In genomic region chr5:58714046-58714445, GRCh38 we compare ENCODE assay signal across 36 cellular contexts.
DNase-seq lines count a peak whose midpoint lies in the region; ATAC-seq, FAIRE-seq and TF ChIP-seq lines count a peak whose summit lies in the region.
"Had no signal": no experiment of that assay in that cellular context is flagged by ENCODE, and none has a peak within 500 bp of the region (broad histone marks: within the 10 kb centered on the region; RNA-seq: fewer than 3 reads in every experiment).

No MANE protein-coding gene starts in this region.

- CTCF ChIA-PET in HepG2 (lab: Yijun Ruan, JAX; ENCODE audit: low intra/inter-chr PET ratio, low total read pairs) (no interaction called here), HEK293 (lab: Yijun Ruan, JAX) (no interaction called here), WTC11 (lab: Charles Lee) (no interaction called here), H1 (lab: Charles Lee; ENCODE audit: partially characterized antibody) (interaction anchor here (1.2 kb wide), 1 partner anchor 22 kb away, joined by 3 read pairs; no protein-coding TSS in a partner anchor)

- H2AK5ac ChIP-seq in H1 (ENCODE audit: low read depth, low read length), result no peak overlapping the region

- H3K36me3 Mint-ChIP-seq in WTC11, result peaks cover 11% of the 10 kb centered on the region
- H3K36me3 Mint-ChIP-seq: CD14-positive monocyte; CD4-positive, alpha-beta memory T cell; CD4-positive, CD25-positive, alpha-beta regulatory T cell; CD8-positive, alpha-beta memory T cell; CD8-positive, alpha-beta T cell had no signal

- TF ChIP-seq POLR2A in HepG2 (IDR thresholded peaks at IDR 0.05; ENCODE audit: insufficient read depth in 1 of 2, low read depth in 2 of 2, low read length in 2 of 2) (no peak), right lobe of liver (IDR thresholded peaks at IDR 0.05) (no peak), H1 (IDR thresholded peaks at IDR 0.05; ENCODE audit: control extremely low read depth in 1 of 2, low read depth in 2 of 2, low read length in 2 of 2) (no peak)

- peak overlapping the region; percentile 67 for H3K56ac ChIP-seq in H1 (replicated peaks; ENCODE audit: insufficient read length, low read depth, low read length)

- H2BK20ac ChIP-seq in H1 (ENCODE audit: low read length), result no peak overlapping the region

- ATAC-seq in HepG2 (no peak), right lobe of liver (no peak), WTC11 (no peak), Right ventricle myocardium inferior (no peak), omental fat pad (ENCODE audit: low FRiP score) (no peak)
- ATAC-seq: A549; CD8-positive, alpha-beta T cell had no signal

- H3K27ac ChIP-seq in HepG2 (ENCODE audit: extremely low read length, insufficient read depth, low read length) (no peak overlapping the region), right lobe of liver (no peak overlapping the region), HEK293 (ENCODE audit: extremely low read depth, low read depth, low read length) (no peak overlapping the region), H1 (ENCODE audit: low read depth, low read length) (no peak overlapping the region)
- H3K27ac ChIP-seq: 22Rv1; A549; BLaER1; BLaER1 treated with 17β-estradiol and CSF1 and Interleukin-3, amounts not matched to agents 10 nM and 100 nM; C4-2B had no signal

- H3K14ac ChIP-seq in H1 (ENCODE audit: insufficient read length), result no peak overlapping the region

- no peak overlapping the region for H3K18ac ChIP-seq in H1 (ENCODE audit: extremely low read depth, low read length)

- in situ Hi-C loops in HepG2 (cut with HindIII; ENCODE audit: extremely low pct_ligation_motif_present, low pct_unique_long_range_greater_than_20kb), result no loop called here

- H2AFZ ChIP-seq in HepG2 (ENCODE audit: low read length), result no peak overlapping the region
- H2AFZ ChIP-seq in H1 (ENCODE audit: low read length), result no peak overlapping the region

- FAIRE-seq in HepG2 (lab: Jason Lieb, UNC), result no peak
- FAIRE-seq in H1 (lab: Jason Lieb, UNC), result no peak
- FAIRE-seq: D721Med had no signal

- H3K23me2 ChIP-seq in H1 (ENCODE audit: low read depth, low read length), result no peaks in the 10 kb centered on the region

- DNase-seq in HepG2 (ENCODE audit: low spot score) (no peak), right lobe of liver (no peak), WTC11 (ENCODE audit: low spot score) (no peak), H1 (ENCODE audit: low read depth in 1 of 2, low spot score in 2 of 2) (no peak), Right ventricle myocardium inferior (ENCODE audit: missing footprints) (no peak), ureter (ENCODE audit: low spot score) (no peak), omental fat pad (ENCODE audit: low spot score) (no peak)
- DNase-seq: 8988T; ACHN; AML-193; BE2C; C1 segment of cervical spinal cord; Caco-2; Calu3; CD4-positive, alpha-beta memory T cell; CD4-positive, alpha-beta T cell; CD4-positive, CD25-positive, alpha-beta regulatory T cell; CD8-positive, alpha-beta memory T cell; CD8-positive, alpha-beta T cell; COR-L47; DMS 273 treated with DMSO at 0.1 percent for 48 hours; DMS153; DMS53; DMS79; DMS79 treated with DMSO at 0.1 percent for 48 hours; DND-41; EL had no signal

- no peak overlapping the region for H2BK15ac ChIP-seq in H1 (ENCODE audit: low read length)

- WGBS in HepG2 (ENCODE audit: low lambda C conversion rate), result 41% methylated on average over 1 of the region's 1 CpG
- WGBS in right lobe of liver (ENCODE audit: insufficient coverage, low coverage, low lambda C conversion rate, missing lambda C conversion rate), result 100% methylated on average over 1 of the region's 1 CpG
- WGBS in H1 (ENCODE audit: extremely low coverage in 1 of 2, insufficient coverage in 1 of 2, insufficient read length in 1 of 2, insufficient replicate concordance in 2 of 2, low coverage in 1 of 2, low lambda C conversion rate in 2 of 2, missing lambda C conversion rate in 1 of 2), 2 experiments, result 78% methylated on average over 1 of the region's 1 CpG; no CpG with 5 or more reads in 1 of the 2 experiments

- no peak for TF ChIP-seq CTCF in HepG2 (CRISPR knock-in tag; IDR thresholded peaks at IDR 0.05)
- TF ChIP-seq CTCF in right lobe of liver (IDR thresholded peaks at IDR 0.05), result no peak
- TF ChIP-seq CTCF in HEK293 (tag by site-specific recombination; IDR thresholded peaks at IDR 0.05), result no peak
- TF ChIP-seq CTCF in WTC11 (IDR thresholded peaks at IDR 0.05), result no peak
- TF ChIP-seq CTCF in H1 (IDR thresholded peaks at IDR 0.05; ENCODE audit: control extremely low read depth in 1 of 3, insufficient read depth in 1 of 3, low read depth in 1 of 3, low read length in 3 of 3), result no peak
- TF ChIP-seq CTCF in omental fat pad (IDR thresholded peaks at IDR 0.05), result no peak

- intact Hi-C loops in HepG2 (cut with micrococcal nuclease; ENCODE audit: unreplicated experiment) (no loop called here), right lobe of liver (cut with DNase I) (no loop called here), Right ventricle myocardium inferior (cut with DNase I) (no loop called here)

- H3K9me3 ChIP-seq in HepG2 (ENCODE audit: low read length), result no peaks in the 10 kb centered on the region
- H3K9me3 ChIP-seq in right lobe of liver, result peaks cover 0 to 6% (median 0%) of the 10 kb centered on the region in 4 donors
- H3K9me3 ChIP-seq in HEK293 (ENCODE audit: control insufficient read depth, insufficient read depth, low read depth, low read length), result no peaks in the 10 kb centered on the region
- H3K9me3 ChIP-seq in H1 (ENCODE audit: insufficient read depth in 2 of 2, low read depth in 1 of 2, low read length in 1 of 2), result peaks cover 0 to 9% of the 10 kb centered on the region in 2 experiments; a peak in 1 of 4 replicates
- H3K9me3 ChIP-seq: BLaER1, Caco-2 had no signal

- H2BK12ac ChIP-seq in H1 (ENCODE audit: low read depth, low read length), result no peak overlapping the region

- H2BK5ac ChIP-seq in H1 (ENCODE audit: low read depth, low read length), result no peak overlapping the region

- no peak overlapping the region for H2BK120ac ChIP-seq in H1 (replicated peaks; ENCODE audit: low read depth, low read length)

- H3K4me1 ChIP-seq in HepG2 (ENCODE audit: insufficient read depth, low read length), result no peaks in the 10 kb centered on the region
- H3K4me1 ChIP-seq in right lobe of liver, result peaks cover 0 to 8% (median 0%) of the 10 kb centered on the region in 4 donors
- H3K4me1 ChIP-seq in HEK293 (ENCODE audit: control insufficient read depth, insufficient read depth, low read length), result no peaks in the 10 kb centered on the region
- peaks cover 0 to 9% (median 4%) of the 10 kb centered on the region in 4 experiments; a peak in 4 of 7 replicates for H3K4me1 ChIP-seq in H1 (replicated peaks in 1 of 4; ENCODE audit: control insufficient read depth in 3 of 4, insufficient read depth in 4 of 4, low read length in 3 of 4)
- H3K4me1 ChIP-seq: A549; BLaER1; BLaER1 treated with 17β-estradiol and CSF1 and Interleukin-3, amounts not matched to agents 10 nM and 100 nM; Caco-2 had no signal

- no peak overlapping the region for H4K91ac ChIP-seq in H1 (replicated peaks; ENCODE audit: insufficient read length, low read length)

- no TSS peak for BruUV-seq in HepG2 (replicated peaks; lab: Mats Ljungman, UMichigan)

- H3K27ac Mint-ChIP-seq in WTC11, result no peak overlapping the region
- H3K27ac Mint-ChIP-seq: B cell; CD14-positive monocyte; CD4-positive, alpha-beta memory T cell; CD4-positive, alpha-beta T cell; CD4-positive, CD25-positive, alpha-beta regulatory T cell; CD8-positive, alpha-beta memory T cell; CD8-positive, alpha-beta T cell had no signal

- H3K23ac ChIP-seq in H1 (ENCODE audit: insufficient read length), result no peak overlapping the region

- H4K5ac ChIP-seq in H1 (ENCODE audit: insufficient read length, low read depth, low read length), result no peak overlapping the region

- no peak overlapping the region for H3K4ac ChIP-seq in H1 (replicated peaks; ENCODE audit: insufficient read length, low read depth, low read length)

- TF ChIP-seq RAD21 in HepG2 (CRISPR knock-in tag; IDR thresholded peaks at IDR 0.05) (no peak), H1 (IDR thresholded peaks at IDR 0.05 in 1 of 2, conservative IDR thresholded peaks at IDR 0.05 in 1 of 2; ENCODE audit: low read depth in 2 of 2, low read length in 2 of 2) (no peak)

- H3K4me2 ChIP-seq in HepG2 (ENCODE audit: low read depth, low read length), result no peak overlapping the region
- no peak overlapping the region for H3K4me2 ChIP-seq in H1 (ENCODE audit: insufficient read depth in 1 of 2, low read depth in 2 of 2, low read length in 2 of 2)
- H3K4me2 ChIP-seq: A549; BLaER1; BLaER1 treated with 17β-estradiol and CSF1 and Interleukin-3, amounts not matched to agents 10 nM and 100 nM had no signal

- peaks cover 13% of the 10 kb centered on the region for H3K9me3 Mint-ChIP-seq in WTC11

- H4K8ac ChIP-seq in H1 (ENCODE audit: extremely low read depth, insufficient read depth, low read length), result no peak overlapping the region

- no peaks in the 10 kb centered on the region for H3K36me3 ChIP-seq in HepG2 (replicated peaks in 1 of 2; ENCODE audit: control insufficient read depth in 1 of 2, insufficient read depth in 2 of 2, low read length in 2 of 2)
- no peaks in the 10 kb centered on the region for H3K36me3 ChIP-seq in right lobe of liver
- no peaks in the 10 kb centered on the region for H3K36me3 ChIP-seq in HEK293 (ENCODE audit: control insufficient read depth in 2 of 2, insufficient read depth in 1 of 2, low read length in 2 of 2)
- no peaks in the 10 kb centered on the region for H3K36me3 ChIP-seq in H1 (ENCODE audit: control insufficient read depth in 2 of 4, insufficient read depth in 4 of 4, low read length in 3 of 4)
- H3K36me3 ChIP-seq: BLaER1; BLaER1 treated with 17β-estradiol and CSF1 and Interleukin-3, amounts not matched to agents 10 nM and 100 nM had no signal

- no peaks in the 10 kb centered on the region for H4K20me1 ChIP-seq in HepG2 (ENCODE audit: insufficient read depth, low read length)
- H4K20me1 ChIP-seq in H1 (replicated peaks in 1 of 2; ENCODE audit: control insufficient read depth in 1 of 2, insufficient read depth in 2 of 2, low read length in 2 of 2), result no peaks in the 10 kb centered on the region
- H4K20me1 ChIP-seq: BLaER1; BLaER1 treated with 17β-estradiol and CSF1 and Interleukin-3, amounts not matched to agents 10 nM and 100 nM had no signal

- no peaks in the 10 kb centered on the region; the same call in 1 of the 2 replicates for H3K27me3 Mint-ChIP-seq in WTC11 (ENCODE audit: low read depth)

- H3K79me2 ChIP-seq in HepG2 (ENCODE audit: insufficient read depth, low read length) (no peaks in the 10 kb centered on the region), H1 (ENCODE audit: control insufficient read depth in 1 of 2, insufficient read depth in 2 of 2, low read length in 2 of 2) (no peaks in the 10 kb centered on the region)

- no peak overlapping the region for H3K4me3 ChIP-seq in HepG2 (replicated peaks in 1 of 3; ENCODE audit: insufficient read depth in 1 of 3, low read depth in 2 of 3, low read length in 3 of 3)
- H3K4me3 ChIP-seq in right lobe of liver, result no peak overlapping the region
- H3K4me3 ChIP-seq in HEK293 (ENCODE audit: low read depth, low read length), result no peak overlapping the region
- no peak overlapping the region for H3K4me3 ChIP-seq in H1 (ENCODE audit: extremely low read depth in 1 of 4, insufficient read depth in 2 of 4, low read depth in 3 of 4, low read length in 4 of 4)
- H3K4me3 ChIP-seq: A549; BLaER1; BLaER1 treated with 17β-estradiol and CSF1 and Interleukin-3, amounts not matched to agents 10 nM and 100 nM had no signal

- H3K9ac ChIP-seq in HepG2 (ENCODE audit: insufficient read depth, low read depth, low read length) (no peak overlapping the region), H1 (replicated peaks in 1 of 4; ENCODE audit: extremely low read depth in 1 of 4, low read depth in 3 of 4, low read length in 3 of 4) (no peak overlapping the region)
- H3K9ac ChIP-seq: BLaER1; BLaER1 treated with 17β-estradiol and CSF1 and Interleukin-3, amounts not matched to agents 10 nM and 100 nM had no signal

- peaks cover 28% of the 10 kb centered on the region for H3K4me1 Mint-ChIP-seq in WTC11
- H3K4me1 Mint-ChIP-seq: CD14-positive monocyte; CD4-positive, alpha-beta memory T cell; CD4-positive, CD25-positive, alpha-beta regulatory T cell; CD8-positive, alpha-beta memory T cell had no signal

- no peak for TF ChIP-seq EP300 in HepG2 (IDR thresholded peaks at IDR 0.05; ENCODE audit: low read depth in 2 of 2, low read length in 2 of 2)
- no peak for TF ChIP-seq EP300 in HepG2 (CRISPR knock-in tag; IDR thresholded peaks at IDR 0.05; ENCODE audit: borderline replicate concordance)
- no peak for TF ChIP-seq EP300 in H1 (IDR thresholded peaks at IDR 0.05; ENCODE audit: borderline replicate concordance in 1 of 2, low read depth in 2 of 2, low read length in 2 of 2)

- POLR2A ChIA-PET in HepG2 (lab: Yijun Ruan, JAX) (no interaction called here), HEK293 (lab: Yijun Ruan, JAX) (no interaction called here), WTC11 (lab: Charles Lee) (no interaction called here), H1 (lab: Charles Lee; ENCODE audit: partially characterized antibody) (no interaction called here)

- H3K79me1 ChIP-seq in H1 (ENCODE audit: low read depth, low read length), result no peaks in the 10 kb centered on the region

- H3K27me3 ChIP-seq in HepG2 (ENCODE audit: control insufficient read depth in 1 of 2, insufficient read depth in 2 of 2, low read length in 2 of 2), result no peaks in the 10 kb centered on the region
- no peaks in the 10 kb centered on the region for H3K27me3 ChIP-seq in right lobe of liver
- no peaks in the 10 kb centered on the region for H3K27me3 ChIP-seq in H1 (replicated peaks in 1 of 4; ENCODE audit: control insufficient read depth in 3 of 4, extremely low read depth in 1 of 4, insufficient read depth in 3 of 4, low read length in 3 of 4)
- H3K27me3 ChIP-seq: BE2C; BLaER1; BLaER1 treated with 17β-estradiol and CSF1 and Interleukin-3, amounts not matched to agents 10 nM and 100 nM had no signal

- no peak overlapping the region for H3K4me3 Mint-ChIP-seq in WTC11
- H3K4me3 Mint-ChIP-seq: B cell; CD14-positive monocyte; CD4-positive, alpha-beta memory T cell; CD4-positive, alpha-beta T cell; CD4-positive, CD25-positive, alpha-beta regulatory T cell; CD8-positive, alpha-beta memory T cell; CD8-positive, alpha-beta T cell had no signal

Comparison
In these comparisons a context has a peak if more than half of its experiments do, and no peak if none do; other contexts are left out.
1. Of the 63 proteins assayed by ChIP-seq in both HepG2 and HEK293: peak only in HepG2: none; only in HEK293: SETDB1; in both: none; in neither: 62.